ENCODE assay signal across 8 cellular contexts in the genomic region with DNA sequence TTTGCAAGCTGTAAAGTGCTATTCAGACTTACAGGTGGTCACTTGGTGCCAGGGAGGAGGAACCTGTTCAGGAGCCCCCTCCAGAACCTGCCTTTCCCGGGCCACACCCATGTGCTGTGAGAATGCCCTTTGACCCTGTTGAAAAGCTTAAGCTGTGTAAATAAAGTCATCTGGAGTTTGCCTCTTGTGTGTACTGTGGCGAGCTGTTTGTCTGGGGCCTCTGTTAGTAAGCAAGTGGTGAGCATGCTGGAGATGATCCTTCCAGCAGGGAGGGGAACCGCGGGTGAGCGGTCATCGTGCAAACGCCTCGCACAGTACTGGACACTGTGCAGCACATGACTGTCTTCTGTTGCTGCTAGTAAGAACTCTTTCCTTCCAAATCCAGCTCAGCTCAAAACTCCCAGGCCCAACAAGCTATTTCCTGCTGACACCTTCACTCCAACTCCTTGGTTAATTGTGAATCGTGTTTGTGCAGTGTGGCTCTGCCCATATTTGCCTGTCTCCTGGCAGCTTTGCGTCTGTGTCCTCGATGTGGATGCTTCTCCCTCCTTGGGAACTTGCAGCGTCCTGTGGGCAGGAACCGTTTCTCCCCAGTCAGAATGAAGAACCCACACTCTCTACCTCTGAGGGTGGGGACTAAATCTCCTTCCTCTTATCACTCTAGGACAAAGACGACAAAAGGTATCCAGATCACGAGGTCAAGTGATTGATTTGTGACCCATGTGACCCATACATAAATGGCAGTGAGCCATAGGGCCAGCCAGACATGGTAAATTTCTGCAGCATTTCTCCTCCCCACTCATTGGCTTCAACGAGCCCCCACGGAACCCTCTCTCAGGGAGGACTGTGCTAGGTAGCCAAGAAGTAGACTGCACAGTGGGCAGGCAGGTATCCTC. TPM values are rescaled to one million over a fixed set of nuclear protein-coding genes. Genes with fewer than 3 reads are reported as not detected.
A peak's percentile ranks its signal among the peaks of the same experiment; 100 is the strongest.
DNase-seq lines count a peak whose midpoint lies in the region; ATAC-seq and TF ChIP-seq lines count a peak whose summit lies in the region.

No MANE protein-coding gene starts in this region.

- no peaks in the 10 kb centered on the region for H3K9me3 ChIP-seq in body of pancreas

- H3K9me3 Mint-ChIP-seq in stimulated activated naive CD8-positive, alpha-beta T cell treated with anti-CD3 and anti-CD28 coated beads, Interleukin-15, Interleukin-2, amounts not matched to agents 100 ng/mL and 50 ng/mL, for 24 hours = no peaks in the 10 kb centered on the region

- H3K4me3 Mint-ChIP-seq in stimulated activated naive CD8-positive, alpha-beta T cell treated with anti-CD3 and anti-CD28 coated beads, Interleukin-15, Interleukin-2, amounts not matched to agents 100 ng/mL and 50 ng/mL, for 24 hours = peak overlapping the region; percentile 1

- DNase-seq in stimulated activated naive CD8-positive, alpha-beta T cell treated with anti-CD3 and anti-CD28 coated beads, Interleukin-15, Interleukin-2, amounts not matched to agents 100 U/mL and 50 U/mL, for 24 hours = no peak
- DNase-seq in body of pancreas (peak in 3 of 4 donors; percentile 64 to 67 (median 65)), myocyte (ENCODE audit: low read depth) (peak; percentile 43), GM19238 (ENCODE audit: insufficient read length, low spot score) (no peak), NCI-H446 (lab: John Stamatoyannopoulos, UW) (no peak)

- ATAC-seq in stimulated activated naive CD8-positive, alpha-beta T cell treated with anti-CD3 and anti-CD28 coated beads, Interleukin-15, Interleukin-2, amounts not matched to agents 100 U/mL and 50 U/mL, for 24 hours = no peak
- ATAC-seq in body of pancreas (peak; percentile 25), HG03280 (IDR thresholded peaks at IDR 0.05; ENCODE audit: unreplicated experiment) (no peak), GM18867 (IDR thresholded peaks at IDR 0.05; ENCODE audit: unreplicated experiment) (no peak)

- no peak overlapping the region for H3K4me3 ChIP-seq in body of pancreas

- peak overlapping the region; percentile 96 to 98 (median 97) for H3K27ac ChIP-seq in body of pancreas

- H3K36me3 ChIP-seq in body of pancreas (replicated peaks in 1 of 2; ENCODE audit: insufficient read depth in 1 of 2, low read depth in 2 of 2) = no peaks in the 10 kb centered on the region

- peak overlapping the region; percentile 100 for H3K27ac Mint-ChIP-seq in stimulated activated naive CD8-positive, alpha-beta T cell treated with anti-CD3 and anti-CD28 coated beads, Interleukin-15, Interleukin-2, amounts not matched to agents 100 ng/mL and 50 ng/mL, for 24 hours

- WGBS in body of pancreas, 2 donors = 44 to 48% methylated on average over 16 to 17 of the region's 17 CpGs

- no peak for TF ChIP-seq CTCF in body of pancreas (IDR thresholded peaks at IDR 0.05)

- no peak for TF ChIP-seq POLR2A in body of pancreas (IDR thresholded peaks at IDR 0.05)

- no peaks in the 10 kb centered on the region for H3K27me3 Mint-ChIP-seq in stimulated activated naive CD8-positive, alpha-beta T cell treated with anti-CD3 and anti-CD28 coated beads, Interleukin-15, Interleukin-2, amounts not matched to agents 100 ng/mL and 50 ng/mL, for 24 hours

- peaks cover 94% of the 10 kb centered on the region for H3K4me1 Mint-ChIP-seq in stimulated activated naive CD8-positive, alpha-beta T cell treated with anti-CD3 and anti-CD28 coated beads, Interleukin-15, Interleukin-2, amounts not matched to agents 100 ng/mL and 50 ng/mL, for 24 hours (ENCODE audit: low read depth)

- no peaks in the 10 kb centered on the region for H3K27me3 ChIP-seq in body of pancreas

- intact Hi-C loops in body of pancreas (cut with DNase I) = no loop called here

- H3K4me1 ChIP-seq in body of pancreas = peaks cover 56% of the 10 kb centered on the region

- no peaks in the 10 kb centered on the region for H3K36me3 Mint-ChIP-seq in stimulated activated naive CD8-positive, alpha-beta T cell treated with anti-CD3 and anti-CD28 coated beads, Interleukin-15, Interleukin-2, amounts not matched to agents 100 ng/mL and 50 ng/mL, for 24 hours (ENCODE audit: low read depth)

RNA-seq across cellular contexts. Expression of a gene that starts 13.9 kb away (rescaled TPM):
- total RNA-seq in body of pancreas = 100 to 1,000 TPM; 122 to 160 TPM
- 55.6 and 95.2 TPM in 2 replicates for total RNA-seq in myocyte
- polyA plus RNA-seq in myocyte (2012) = 33.6 TPM

RNA-seq across cellular contexts. Expression of a gene that starts 59.5 kb away (rescaled TPM):
- 10 to 100 TPM; 14.2 to 18.7 TPM for total RNA-seq in body of pancreas
- total RNA-seq in myocyte = 4.4 and 10.6 TPM in 2 replicates
- 1.7 TPM for polyA plus RNA-seq in myocyte (2012)

Comparison
In these comparisons a context has a peak if more than half of its experiments do, and no peak if none do; other contexts are left out.
1. DNase-seq: peak in body of pancreas (3 of 4) and myocyte (single experiment); none in stimulated activated naive CD8-positive, alpha-beta T cell treated with anti-CD3 and anti-CD28 coated beads, Interleukin-15, Interleukin-2, amounts not matched to agents 100 U/mL and 50 U/mL, for 24 hours (single experiment), GM19238 (single experiment) and NCI-H446 (0 of 2).